In genomic region chr5:148849461-148849860, GRCh38 we compare ENCODE assay signal across 11 cellular contexts. TPM values are rescaled to one million over a fixed set of nuclear protein-coding genes. Genes with fewer than 3 reads are reported as not detected.
DNase-seq lines count a peak whose midpoint lies in the region; ATAC-seq lines count a peak whose summit lies in the region.
"Had no signal": no experiment of that assay in that cellular context is flagged by ENCODE, and none has a peak within 500 bp of the region (broad histone marks: within the 10 kb centered on the region; RNA-seq: fewer than 3 reads in every experiment).

No MANE protein-coding gene starts in this region.

- POLR2A ChIA-PET in CD4-positive, alpha-beta memory T cell (lab: Charles Lee; ENCODE audit: partially characterized antibody): interaction anchor here (0.7 to 6.0 kb wide), 6 partner anchors 9 to 113 kb away, joined by 3 to 73 read pairs (median 4); partner anchors contain the start of gene ADRB2

- H3K36me3 Mint-ChIP-seq in CD4-positive, alpha-beta memory T cell: peaks cover 5 to 9% of the 10 kb centered on the region in 2 donors
- H3K36me3 Mint-ChIP-seq in immature natural killer cell: peaks cover 12 to 27% (median 19%) of the 10 kb centered on the region in 3 donors

- peak overlapping the region; percentile 30 for H3K27ac ChIP-seq in CD4-positive, alpha-beta memory T cell (ENCODE audit: low read depth, low read length)
- H3K27ac ChIP-seq: colonic mucosa, foreskin keratinocyte, RWPE1 had no signal

- peak overlapping the region in 7 of 8 donors; percentile 1 to 87 (median 64) for H3K4me3 Mint-ChIP-seq in CD4-positive, alpha-beta memory T cell
- H3K4me3 Mint-ChIP-seq in immature natural killer cell: peak overlapping the region; percentile 84 to 97 (median 92)

- CTCF ChIA-PET in CD4-positive, alpha-beta memory T cell (lab: Charles Lee; ENCODE audit: partially characterized antibody): interaction anchor here (0.9 to 5.9 kb wide), 8 partner anchors 10 to 108 kb away, joined by 3 to 44 read pairs (median 4); partner anchors contain the start of gene ADRB2

- ATAC-seq in GM21529 (IDR thresholded peaks at IDR 0.05; ENCODE audit: unreplicated experiment): no peak
- ATAC-seq: foreskin keratinocyte had no signal

- intact Hi-C loops in CD4-positive, alpha-beta memory T cell (cut with micrococcal nuclease): loop anchor here (1.0 to 5.0 kb wide), 2 partner anchors 23 to 108 kb away; partner anchors contain the start of gene ADRB2

- H3K4me1 ChIP-seq in CD4-positive, alpha-beta memory T cell (ENCODE audit: insufficient read depth, low read length): peaks cover 84% of the 10 kb centered on the region
- H3K4me1 ChIP-seq: colonic mucosa, foreskin keratinocyte had no signal

- H3K9me3 Mint-ChIP-seq in CD4-positive, alpha-beta memory T cell: peaks cover 0 to 4% (median 2%) of the 10 kb centered on the region in 8 donors
- peaks cover 0 to 1% (median 0%) of the 10 kb centered on the region in 6 donors for H3K9me3 Mint-ChIP-seq in immature natural killer cell

- H3K27me3 ChIP-seq in CD4-positive, alpha-beta memory T cell (ENCODE audit: insufficient read depth, low read length): no peaks in the 10 kb centered on the region
- H3K27me3 ChIP-seq: colonic mucosa, foreskin keratinocyte had no signal

- no peaks in the 10 kb centered on the region for H3K36me3 ChIP-seq in CD4-positive, alpha-beta memory T cell (ENCODE audit: insufficient read depth, low read length)
- H3K36me3 ChIP-seq: colonic mucosa had no signal

- H3K27ac Mint-ChIP-seq in CD4-positive, alpha-beta memory T cell: peak overlapping the region; percentile 6 to 98 (median 92)
- H3K27ac Mint-ChIP-seq in immature natural killer cell: peak overlapping the region; percentile 97 to 100 (median 100)

- peak; percentile 11 to 12 for DNase-seq in AML-193 (lab: John Stamatoyannopoulos, UW)
- DNase-seq in CD4-positive, alpha-beta memory T cell: peak; percentile 49 to 71 (median 60)
- DNase-seq in SKM-1 treated with dmso at 0.1 percent for 144 hours (lab: John Stamatoyannopoulos, UW; ENCODE audit: unreplicated experiment): peak; percentile 50
- peak; percentile 82 to 84 (median 84) for DNase-seq in immature natural killer cell
- DNase-seq in OCI-M1 (lab: John Stamatoyannopoulos, UW): no peak
- DNase-seq in NCI-H2081 (lab: John Stamatoyannopoulos, UW): no peak
- DNase-seq in EL: no peak
- DNase-seq: colonic mucosa, foreskin keratinocyte had no signal

- no peak overlapping the region for H3K4me3 ChIP-seq in CD4-positive, alpha-beta memory T cell (ENCODE audit: low read length in 2 of 2)
- H3K4me3 ChIP-seq: colonic mucosa had no signal

- H3K27me3 Mint-ChIP-seq in CD4-positive, alpha-beta memory T cell: no peaks in the 10 kb centered on the region
- H3K27me3 Mint-ChIP-seq in immature natural killer cell (ENCODE audit: low read depth in 3 of 3): peaks cover 4 to 15% (median 13%) of the 10 kb centered on the region in 3 donors

- peaks cover 55 to 91% (median 68%) of the 10 kb centered on the region in 4 donors for H3K4me1 Mint-ChIP-seq in CD4-positive, alpha-beta memory T cell
- H3K4me1 Mint-ChIP-seq in immature natural killer cell: peaks cover 96 to 100% of the 10 kb centered on the region in 2 donors

- H3K9me3 ChIP-seq in CD4-positive, alpha-beta memory T cell (ENCODE audit: control insufficient read depth in 1 of 2, low read length in 2 of 2): no peaks in the 10 kb centered on the region
- H3K9me3 ChIP-seq: colonic mucosa had no signal

RNA-seq across cellular contexts. Expression of gene ADRB2, which starts 23.1 kb away (rescaled TPM):
- total RNA-seq in CD4-positive, alpha-beta memory T cell: 1 to 10 TPM; 5.6 to 6.1 TPM
- polyA plus RNA-seq in CD4-positive, alpha-beta memory T cell: 1 to 10 TPM; 3.6 to 5.2 TPM
- 10 to 100 TPM; 34.4 to 65.2 (median 54.1) TPM for polyA plus RNA-seq in immature natural killer cell

Comparison
In these comparisons a context has a peak if more than half of its experiments do, and no peak if none do; other contexts are left out.
1. DNase-seq: peak in AML-193 (2 of 2), CD4-positive, alpha-beta memory T cell (5 of 5), SKM-1 treated with dmso at 0.1 percent for 144 hours (single experiment) and immature natural killer cell (3 of 3); none in OCI-M1 (single experiment), NCI-H2081 (0 of 2) and EL (single experiment).
2. RNA of gene ADRB2, which starts 23.1 kb away (polyA plus RNA-seq): 34.4 to 65.2 TPM in immature natural killer cell; 3.6 to 5.2 TPM in CD4-positive, alpha-beta memory T cell; every median in the first group is over 4 times any median in the second.